In the genomic region with DNA sequence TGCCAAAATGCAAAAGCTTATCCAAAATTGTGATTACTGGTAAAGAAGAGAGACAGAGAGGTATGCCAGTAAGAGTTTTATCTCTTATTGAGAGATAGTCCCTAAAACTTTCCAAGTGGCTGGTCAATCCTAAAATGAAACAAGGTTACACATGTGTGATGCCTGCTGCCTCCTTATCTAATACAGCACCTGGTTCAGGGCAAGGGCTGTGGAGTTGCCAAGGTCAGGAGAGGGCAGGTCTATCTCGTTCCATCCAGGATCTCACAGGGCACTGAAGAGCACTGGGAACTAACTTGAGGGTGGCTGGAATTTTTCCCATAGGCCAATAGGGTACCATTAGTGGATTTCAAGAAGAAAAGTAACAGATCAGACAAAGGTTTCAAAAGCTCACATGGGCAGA, we compare ENCODE assay signal across 15 cellular contexts. TPM values are rescaled to one million over a fixed set of nuclear protein-coding genes. Genes with fewer than 3 reads are reported as not detected.
DNase-seq lines count a peak whose midpoint lies in the region; ATAC-seq and TF ChIP-seq lines count a peak whose summit lies in the region.
"Had no signal": no experiment of that assay in that cellular context is flagged by ENCODE, and none has a peak within 500 bp of the region (broad histone marks: within the 10 kb centered on the region; RNA-seq: fewer than 3 reads in every experiment).

No MANE protein-coding gene starts in this region.

- CTCF ChIA-PET in activated CD4-positive, alpha-beta memory T cell treated with anti-CD3 and anti-CD28 coated beads for 36 hours (lab: Charles Lee) = interaction anchor here (2.6 to 2.9 kb wide), 2 partner anchors 13 to 16 kb away, joined by 7 to 8 read pairs; no protein-coding TSS in a partner anchor
- CTCF ChIA-PET in activated CD4-positive, alpha-beta memory T cell treated with anti-CD3 and anti-CD28 coated beads, Interleukin-2, amount 10 ng/mL, durations not matched to agents 7 days and 5 days (lab: Charles Lee) = interaction anchor here (1.0 kb wide), 1 partner anchor 12 kb away, joined by 3 read pairs; no protein-coding TSS in a partner anchor

- H3K36me3 ChIP-seq in Peyer's patch (no peaks in the 10 kb centered on the region), ovary (no peaks in the 10 kb centered on the region)

- ATAC-seq in stimulated activated memory B cell treated with anti-CD40 and anti-IgM and Interleukin-4, amounts not matched to agents 10 μg/mL and 1 μg/mL and 100 μg/mL, for 72 hours = no peak
- ATAC-seq in HG03196 (IDR thresholded peaks at IDR 0.05; ENCODE audit: unreplicated experiment) = no peak
- ATAC-seq: HCT116 had no signal

- 72 to 82% (median 75%) methylated on average over 1 of the region's 1 CpG for WGBS in ovary, 3 donors

- H3K27me3 ChIP-seq in Peyer's patch (no peaks in the 10 kb centered on the region), ovary (no peaks in the 10 kb centered on the region)
- H3K27me3 ChIP-seq: upper lobe of left lung had no signal

- no peak for TF ChIP-seq EP300 in ovary (IDR thresholded peaks at IDR 0.05)

- H3K4me3 Mint-ChIP-seq in activated CD4-positive, alpha-beta memory T cell treated with anti-CD3 and anti-CD28 coated beads for 36 hours = no peak overlapping the region
- H3K4me3 Mint-ChIP-seq in activated CD4-positive, alpha-beta memory T cell treated with anti-CD3 and anti-CD28 coated beads, Interleukin-2, amount 10 ng/mL, durations not matched to agents 7 days and 5 days = no peak overlapping the region
- H3K4me3 Mint-ChIP-seq in endothelial cell (ENCODE audit: unreplicated experiment) = peak overlapping the region; percentile 4
- H3K4me3 Mint-ChIP-seq in stimulated activated memory B cell treated with anti-CD40 and anti-IgM and Interleukin-4, amounts not matched to agents 10 μg/mL and 1 μg/mL and 100 μg/mL, for 72 hours = peak overlapping the region; percentile 66

- no peaks in the 10 kb centered on the region for H3K9me3 Mint-ChIP-seq in activated CD4-positive, alpha-beta memory T cell treated with anti-CD3 and anti-CD28 coated beads for 36 hours
- no peaks in the 10 kb centered on the region for H3K9me3 Mint-ChIP-seq in activated CD4-positive, alpha-beta memory T cell treated with anti-CD3 and anti-CD28 coated beads, Interleukin-2, amount 10 ng/mL, durations not matched to agents 7 days and 5 days
- H3K9me3 Mint-ChIP-seq in endothelial cell (ENCODE audit: unreplicated experiment) = no peaks in the 10 kb centered on the region
- H3K9me3 Mint-ChIP-seq in stimulated activated memory B cell treated with anti-CD40 and anti-IgM and Interleukin-4, amounts not matched to agents 10 μg/mL and 1 μg/mL and 100 μg/mL, for 72 hours = no peaks in the 10 kb centered on the region

- DNase-seq in activated CD4-positive, alpha-beta memory T cell treated with anti-CD3 and anti-CD28 coated beads for 36 hours = peak; percentile 6
- DNase-seq in activated CD4-positive, alpha-beta memory T cell treated with anti-CD3 and anti-CD28 coated beads, Interleukin-2, amount 10 ng/mL, durations not matched to agents 7 days and 5 days = no peak
- DNase-seq in Peyer's patch (no peak), endothelial cell (ENCODE audit: low spot score) (no peak), ovary (no peak)
- no peak for DNase-seq in activated effector memory CD4-positive, alpha-beta T cell treated with anti-CD3 and anti-CD28 coated beads, Interleukin-2, amount 50 U/mL, for 16 hours
- DNase-seq: activated CD4-positive, CD25-positive, alpha-beta regulatory T cell treated with anti-CD3 and anti-CD28 coated beads, Interleukin-2, amount 50 U/mL, for 72 hours; activated CD8-positive, alpha-beta memory T cell treated with anti-CD3 and anti-CD28 coated beads, Interleukin-2, amount 50 U/mL, for 4 hours; MV-4-11; NCI-H748 treated with DMSO at 0.1 percent for 48 hours; stimulated activated CD4-positive, alpha-beta T cell treated with anti-CD3 and anti-CD28 coated beads, Interleukin-4, amount 100 ng/mL, for 24 hours; upper lobe of left lung had no signal

- TF ChIP-seq CTCF in Peyer's patch (IDR thresholded peaks at IDR 0.05) (no peak), endothelial cell (IDR thresholded peaks at IDR 0.05; ENCODE audit: unreplicated experiment) (no peak), ovary (IDR thresholded peaks at IDR 0.05) (no peak)

- intact Hi-C loops in activated CD4-positive, alpha-beta memory T cell treated with anti-CD3 and anti-CD28 coated beads for 36 hours (cut with micrococcal nuclease) = no loop called here
- intact Hi-C loops in ovary (cut with DNase I) = no loop called here

- H3K4me1 Mint-ChIP-seq in activated CD4-positive, alpha-beta memory T cell treated with anti-CD3 and anti-CD28 coated beads for 36 hours (ENCODE audit: low read depth) = peaks cover 93% of the 10 kb centered on the region
- H3K4me1 Mint-ChIP-seq in activated CD4-positive, alpha-beta memory T cell treated with anti-CD3 and anti-CD28 coated beads, Interleukin-2, amount 10 ng/mL, durations not matched to agents 7 days and 5 days = peaks cover 50% of the 10 kb centered on the region
- H3K4me1 Mint-ChIP-seq in endothelial cell (ENCODE audit: unreplicated experiment) = peaks cover 51% of the 10 kb centered on the region
- peaks cover 97% of the 10 kb centered on the region for H3K4me1 Mint-ChIP-seq in stimulated activated memory B cell treated with anti-CD40 and anti-IgM and Interleukin-4, amounts not matched to agents 10 μg/mL and 1 μg/mL and 100 μg/mL, for 72 hours

- H3K27ac ChIP-seq in Peyer's patch (peak overlapping the region in 3 of 4 donors; percentile 44 to 75 (median 49)), ovary (no peak overlapping the region)
- H3K27ac ChIP-seq: upper lobe of left lung had no signal

- H3K36me3 Mint-ChIP-seq in activated CD4-positive, alpha-beta memory T cell treated with anti-CD3 and anti-CD28 coated beads for 36 hours = peaks cover 26% of the 10 kb centered on the region
- peaks cover 13% of the 10 kb centered on the region for H3K36me3 Mint-ChIP-seq in activated CD4-positive, alpha-beta memory T cell treated with anti-CD3 and anti-CD28 coated beads, Interleukin-2, amount 10 ng/mL, durations not matched to agents 7 days and 5 days (ENCODE audit: low read depth)
- H3K36me3 Mint-ChIP-seq in endothelial cell (ENCODE audit: low read depth, unreplicated experiment) = no peaks in the 10 kb centered on the region
- peaks cover 36% of the 10 kb centered on the region for H3K36me3 Mint-ChIP-seq in stimulated activated memory B cell treated with anti-CD40 and anti-IgM and Interleukin-4, amounts not matched to agents 10 μg/mL and 1 μg/mL and 100 μg/mL, for 72 hours

- POLR2A ChIA-PET in activated CD4-positive, alpha-beta memory T cell treated with anti-CD3 and anti-CD28 coated beads for 36 hours (lab: Charles Lee) = no interaction called here
- POLR2A ChIA-PET in activated CD4-positive, alpha-beta memory T cell treated with anti-CD3 and anti-CD28 coated beads, Interleukin-2, amount 10 ng/mL, durations not matched to agents 7 days and 5 days (lab: Charles Lee) = interaction anchor here (0.9 to 1.0 kb wide), 2 partner anchors 11 to 20 kb away, joined by 4 to 5 read pairs; no protein-coding TSS in a partner anchor

- H3K4me3 ChIP-seq in Peyer's patch = no peak overlapping the region
- no peak overlapping the region for H3K4me3 ChIP-seq in ovary
- H3K4me3 ChIP-seq: upper lobe of left lung had no signal

- no peaks in the 10 kb centered on the region for H3K27me3 Mint-ChIP-seq in activated CD4-positive, alpha-beta memory T cell treated with anti-CD3 and anti-CD28 coated beads for 36 hours
- H3K27me3 Mint-ChIP-seq in activated CD4-positive, alpha-beta memory T cell treated with anti-CD3 and anti-CD28 coated beads, Interleukin-2, amount 10 ng/mL, durations not matched to agents 7 days and 5 days = no peaks in the 10 kb centered on the region
- H3K27me3 Mint-ChIP-seq in endothelial cell (ENCODE audit: unreplicated experiment) = peaks cover 3% of the 10 kb centered on the region
- H3K27me3 Mint-ChIP-seq in stimulated activated memory B cell treated with anti-CD40 and anti-IgM and Interleukin-4, amounts not matched to agents 10 μg/mL and 1 μg/mL and 100 μg/mL, for 72 hours = no peaks in the 10 kb centered on the region

- no peak overlapping the region for H3K27ac Mint-ChIP-seq in activated CD4-positive, alpha-beta memory T cell treated with anti-CD3 and anti-CD28 coated beads for 36 hours
- no peak overlapping the region for H3K27ac Mint-ChIP-seq in activated CD4-positive, alpha-beta memory T cell treated with anti-CD3 and anti-CD28 coated beads, Interleukin-2, amount 10 ng/mL, durations not matched to agents 7 days and 5 days
- peak overlapping the region; percentile 65 for H3K27ac Mint-ChIP-seq in endothelial cell (ENCODE audit: unreplicated experiment)
- peak overlapping the region; percentile 79 for H3K27ac Mint-ChIP-seq in stimulated activated memory B cell treated with anti-CD40 and anti-IgM and Interleukin-4, amounts not matched to agents 10 μg/mL and 1 μg/mL and 100 μg/mL, for 72 hours

- H3K9me3 ChIP-seq in Peyer's patch = no peaks in the 10 kb centered on the region
- no peaks in the 10 kb centered on the region for H3K9me3 ChIP-seq in ovary
- H3K9me3 ChIP-seq: upper lobe of left lung had no signal

- H3K4me1 ChIP-seq in Peyer's patch = peaks cover 5 to 68% (median 56%) of the 10 kb centered on the region in 4 donors
- peaks cover 2% of the 10 kb centered on the region for H3K4me1 ChIP-seq in ovary (ENCODE audit: insufficient read depth)

- TF ChIP-seq POLR2A in Peyer's patch (IDR thresholded peaks at IDR 0.05) (no peak), ovary (IDR thresholded peaks at IDR 0.05) (no peak)

RNA-seq across cellular contexts. Expression of a gene that starts 18.2 kb away (rescaled TPM):
- 10 to 100 TPM; 64.9 to 67.2 TPM for total RNA-seq in activated CD4-positive, alpha-beta memory T cell treated with anti-CD3 and anti-CD28 coated beads for 36 hours
- total RNA-seq in activated CD4-positive, alpha-beta memory T cell treated with anti-CD3 and anti-CD28 coated beads, Interleukin-2, amount 10 ng/mL, durations not matched to agents 7 days and 5 days = 10 to 100 TPM; 51.4 to 52.7 TPM
- total RNA-seq in Peyer's patch = 10 to 100 TPM; 63.9 to 79.2 (median 72.4) TPM
- 54.2 TPM for total RNA-seq in endothelial cell (ENCODE audit: unreplicated experiment)
- 10 to 100 TPM; 28.0 to 52.1 (median 48.9) TPM for total RNA-seq in ovary
- 10 to 100 TPM; 33.9 to 44.0 TPM for polyA plus RNA-seq in ovary

Comparison
In these comparisons a context has a peak if more than half of its experiments do, and no peak if none do; other contexts are left out.
1. H3K27ac Mint-ChIP-seq: peak in endothelial cell (single experiment) and stimulated activated memory B cell treated with anti-CD40 and anti-IgM and Interleukin-4, amounts not matched to agents 10 μg/mL and 1 μg/mL and 100 μg/mL, for 72 hours (single experiment); none in activated CD4-positive, alpha-beta memory T cell treated with anti-CD3 and anti-CD28 coated beads for 36 hours (single experiment) and activated CD4-positive, alpha-beta memory T cell treated with anti-CD3 and anti-CD28 coated beads, Interleukin-2, amount 10 ng/mL, durations not matched to agents 7 days and 5 days (single experiment).
2. H3K4me3 Mint-ChIP-seq: peak in endothelial cell (single experiment) and stimulated activated memory B cell treated with anti-CD40 and anti-IgM and Interleukin-4, amounts not matched to agents 10 μg/mL and 1 μg/mL and 100 μg/mL, for 72 hours (single experiment); none in activated CD4-positive, alpha-beta memory T cell treated with anti-CD3 and anti-CD28 coated beads for 36 hours (single experiment) and activated CD4-positive, alpha-beta memory T cell treated with anti-CD3 and anti-CD28 coated beads, Interleukin-2, amount 10 ng/mL, durations not matched to agents 7 days and 5 days (single experiment).
3. H3K27ac ChIP-seq: peak in Peyer's patch (3 of 4); none in ovary (0 of 2).